10 cellular contexts compared by ENCODE assay signal in genomic region chr5:76367623-76368366, GRCh38. TPM values are rescaled to one million over a fixed set of nuclear protein-coding genes. Genes with fewer than 3 reads are reported as not detected.
A peak's percentile ranks its signal among the peaks of the same experiment; 100 is the strongest.
DNase-seq lines count a peak whose midpoint lies in the region; ATAC-seq lines count a peak whose summit lies in the region.
"Had no signal": no experiment of that assay in that cellular context is flagged by ENCODE, and none has a peak within 500 bp of the region (broad histone marks: within the 10 kb centered on the region; RNA-seq: fewer than 3 reads in every experiment).

No MANE protein-coding gene starts in this region.

- H3K4me1 Mint-ChIP-seq in activated CD4-positive, alpha-beta T cell treated with anti-CD3 and anti-CD28 coated beads, Interleukin-2, amount 10 ng/mL, durations not matched to agents 24 days and 14 days, result peaks cover 24% of the 10 kb centered on the region
- H3K4me1 Mint-ChIP-seq in immature natural killer cell, result peaks cover 12 to 16% of the 10 kb centered on the region in 2 donors

- H3K27ac Mint-ChIP-seq in activated CD4-positive, alpha-beta T cell treated with anti-CD3 and anti-CD28 coated beads, Interleukin-2, amount 10 ng/mL, durations not matched to agents 24 days and 14 days, result peak overlapping the region; percentile 84
- no peak overlapping the region for H3K27ac Mint-ChIP-seq in immature natural killer cell

- no peak overlapping the region for H3K4me3 Mint-ChIP-seq in activated CD4-positive, alpha-beta T cell treated with anti-CD3 and anti-CD28 coated beads, Interleukin-2, amount 10 ng/mL, durations not matched to agents 24 days and 14 days
- H3K4me3 Mint-ChIP-seq in immature natural killer cell, result no peak overlapping the region

- DNase-seq in activated CD4-positive, alpha-beta T cell treated with anti-CD3 and anti-CD28 coated beads, Interleukin-2, amount 10 ng/mL, durations not matched to agents 24 days and 14 days, result peak; percentile 68
- DNase-seq in activated CD4-positive, alpha-beta T cell treated with anti-CD3 and anti-CD28 coated beads, Interleukin-2, amount 50 U/mL, for 1 hour, result no peak
- DNase-seq in activated naive CD8-positive, alpha-beta T cell treated with anti-CD3 and anti-CD28 coated beads, Interleukin-2, amount 50 U/mL, for 16 hours (ENCODE audit: low read depth, low spot score), result peak; percentile 4
- peak; percentile 55 for DNase-seq in stimulated activated CD4-positive, alpha-beta T cell treated with anti-CD3 and anti-CD28 coated beads, Interleukin-4, amount 100 ng/mL, for 24 hours
- DNase-seq in immature natural killer cell, result no peak
- no peak for DNase-seq in NCI-H2171 treated with DMSO at 0.1 percent for 48 hours (lab: John Stamatoyannopoulos, UW)
- DNase-seq: heart right ventricle, NCI-H2029 had no signal

- intact Hi-C loops in activated CD4-positive, alpha-beta T cell treated with anti-CD3 and anti-CD28 coated beads, Interleukin-2, amount 10 ng/mL, durations not matched to agents 24 days and 14 days (cut with micrococcal nuclease), result loop anchor here (1.0 to 2.0 kb wide), 4 partner anchors 35 to 180 kb away; no protein-coding TSS in a partner anchor

- H3K36me3 Mint-ChIP-seq in activated CD4-positive, alpha-beta T cell treated with anti-CD3 and anti-CD28 coated beads, Interleukin-2, amount 10 ng/mL, durations not matched to agents 24 days and 14 days (ENCODE audit: low read depth), result peaks cover 2% of the 10 kb centered on the region
- peaks cover 0 to 5% (median 0%) of the 10 kb centered on the region in 3 donors for H3K36me3 Mint-ChIP-seq in immature natural killer cell

- no peaks in the 10 kb centered on the region for H3K27me3 Mint-ChIP-seq in activated CD4-positive, alpha-beta T cell treated with anti-CD3 and anti-CD28 coated beads, Interleukin-2, amount 10 ng/mL, durations not matched to agents 24 days and 14 days
- H3K27me3 Mint-ChIP-seq in immature natural killer cell (ENCODE audit: low read depth in 3 of 3), result peaks cover 0 to 4% (median 2%) of the 10 kb centered on the region in 3 donors

- ATAC-seq in HG03378 (IDR thresholded peaks at IDR 0.05; ENCODE audit: unreplicated experiment) (peak; percentile 75), HG03457 (IDR thresholded peaks at IDR 0.05; ENCODE audit: unreplicated experiment) (no peak)
- ATAC-seq: heart right ventricle had no signal

- H3K9me3 Mint-ChIP-seq in activated CD4-positive, alpha-beta T cell treated with anti-CD3 and anti-CD28 coated beads, Interleukin-2, amount 10 ng/mL, durations not matched to agents 24 days and 14 days, result peaks cover 4% of the 10 kb centered on the region
- peaks cover 0 to 2% (median 0%) of the 10 kb centered on the region in 6 donors for H3K9me3 Mint-ChIP-seq in immature natural killer cell

RNA-seq across cellular contexts. Expression of gene IQGAP2, which starts 35.3 kb away (rescaled TPM):
- total RNA-seq in activated CD4-positive, alpha-beta T cell treated with anti-CD3 and anti-CD28 coated beads, Interleukin-2, amount 10 ng/mL, durations not matched to agents 24 days and 14 days, result 37.3 and 39.3 TPM in 2 replicates
- 10 to 100 TPM; 38.8 to 92.5 (median 43.6) TPM for polyA plus RNA-seq in immature natural killer cell

Comparison
In these comparisons a context has a peak if more than half of its experiments do, and no peak if none do; other contexts are left out.
1. DNase-seq: peak in activated CD4-positive, alpha-beta T cell treated with anti-CD3 and anti-CD28 coated beads, Interleukin-2, amount 10 ng/mL, durations not matched to agents 24 days and 14 days (single experiment), activated naive CD8-positive, alpha-beta T cell treated with anti-CD3 and anti-CD28 coated beads, Interleukin-2, amount 50 U/mL, for 16 hours (single experiment) and stimulated activated CD4-positive, alpha-beta T cell treated with anti-CD3 and anti-CD28 coated beads, Interleukin-4, amount 100 ng/mL, for 24 hours (single experiment); none in activated CD4-positive, alpha-beta T cell treated with anti-CD3 and anti-CD28 coated beads, Interleukin-2, amount 50 U/mL, for 1 hour (single experiment), immature natural killer cell (0 of 3) and NCI-H2171 treated with DMSO at 0.1 percent for 48 hours (single experiment).